In genomic region chr22:38506118-38506962, GRCh38 we compare ENCODE assay signal across 8 cellular contexts. TPM values are rescaled to one million over a fixed set of nuclear protein-coding genes. Genes with fewer than 3 reads are reported as not detected.
DNase-seq lines count a peak whose midpoint lies in the region; ATAC-seq, FAIRE-seq and TF ChIP-seq lines count a peak whose summit lies in the region.

TSS of gene DDX17 (minus strand) at chr22:38506311.

- ATAC-seq in GM18499 (IDR thresholded peaks at IDR 0.05; ENCODE audit: insufficient read depth, unreplicated experiment) = peak; percentile 73
- peak; percentile 82 for ATAC-seq in HG02943 (IDR thresholded peaks at IDR 0.05; ENCODE audit: low read depth, unreplicated experiment)
- ATAC-seq in psoas muscle = peak; percentile 85 to 89 (median 86)

- peak within 1 kb of the TSS; percentile 84 to 93 for H3K4me3 ChIP-seq in right atrium auricular region
- peak within 1 kb of the TSS; percentile 87 for H3K4me3 ChIP-seq in psoas muscle

- FAIRE-seq in urothelium cell line (lab: Jason Lieb, UNC) = peak; percentile 79

- peaks cover 6% of the 10 kb centered on the region for H3K36me3 ChIP-seq in right atrium auricular region
- H3K36me3 ChIP-seq in psoas muscle (ENCODE audit: insufficient read depth in 1 of 2, low read depth in 1 of 2) = peaks cover 0 to 29% of the 10 kb centered on the region in 2 donors

- WGBS in psoas muscle, 3 donors = 0% methylated on average over 73 to 83 of the region's 83 CpGs

- no peaks in the 10 kb centered on the region for H3K9me3 ChIP-seq in right atrium auricular region
- no peaks in the 10 kb centered on the region for H3K9me3 ChIP-seq in psoas muscle

- TF ChIP-seq CTCF in right atrium auricular region (IDR thresholded peaks at IDR 0.05) (no peak), psoas muscle (IDR thresholded peaks at IDR 0.05) (no peak)

- DNase-seq in NCI-H187 treated with DMSO at 0.1 percent for 48 hours (lab: John Stamatoyannopoulos, UW) (peak; percentile 73), anterior cingulate cortex (lab: John Stamatoyannopoulos, UW) (peak; percentile 69 to 98 (median 94)), right atrium auricular region (ENCODE audit: low spot score) (peak; percentile 98), psoas muscle (peak; percentile 91 to 95), urothelium cell line (ENCODE audit: low spot score) (peak; percentile 96)

- intact Hi-C loops in T-helper 2 cell treated with Interferon-gamma antibody and Interleukin-4, amounts not matched to agents 100 ng/mL and 5 ng/mL, for 36 hours (cut with micrococcal nuclease) = loop anchor here (1.0 to 5.0 kb wide), 4 partner anchors 150 to 811 kb away; partner anchors contain the start of genes CBY1, FAM227A, GTPBP1 and PLA2G6
- intact Hi-C loops in psoas muscle (cut with DNase I) = loop anchor here (5.0 to 10.0 kb wide), 4 partner anchors 61 to 178 kb away; partner anchors contain the start of genes DMC1 (in 1 of the 2) and TOMM22 (in 1 of the 2)

- H3K4me1 ChIP-seq in right atrium auricular region = peaks cover 0 to 36% of the 10 kb centered on the region in 2 donors
- peaks cover 37% of the 10 kb centered on the region for H3K4me1 ChIP-seq in psoas muscle

- H3K27ac ChIP-seq in right atrium auricular region (peak within 1 kb of the TSS; percentile 100), psoas muscle (peak within 1 kb of the TSS; percentile 100)

- H3K27me3 ChIP-seq in right atrium auricular region = no peaks in the 10 kb centered on the region
- no peaks in the 10 kb centered on the region for H3K27me3 ChIP-seq in psoas muscle (ENCODE audit: insufficient read depth in 3 of 3, low read length in 2 of 3)

RNA-seq across cellular contexts. Expression of gene DDX17, which starts in this region (rescaled TPM):
- 423 and 434 TPM in 2 replicates for total RNA-seq in T-helper 2 cell treated with Interferon-gamma antibody and Interleukin-4, amounts not matched to agents 100 ng/mL and 5 ng/mL, for 36 hours
- 100 to 1,000 TPM; 161 to 178 TPM for total RNA-seq in right atrium auricular region
- total RNA-seq in psoas muscle = 100 to 1,000 TPM; 127 to 173 (median 150) TPM
- 10 to 100 TPM; 41.4 to 87.7 (median 49.5) TPM for polyA plus RNA-seq in psoas muscle

Comparison
In these comparisons a context has a peak if more than half of its experiments do, and no peak if none do; other contexts are left out.
1. Peak in every context shown above with its lines: DNase-seq, ATAC-seq, H3K4me3 ChIP-seq and H3K27ac ChIP-seq.